Comparison of ENCODE assay signal across 20 cellular contexts in the genomic region with DNA sequence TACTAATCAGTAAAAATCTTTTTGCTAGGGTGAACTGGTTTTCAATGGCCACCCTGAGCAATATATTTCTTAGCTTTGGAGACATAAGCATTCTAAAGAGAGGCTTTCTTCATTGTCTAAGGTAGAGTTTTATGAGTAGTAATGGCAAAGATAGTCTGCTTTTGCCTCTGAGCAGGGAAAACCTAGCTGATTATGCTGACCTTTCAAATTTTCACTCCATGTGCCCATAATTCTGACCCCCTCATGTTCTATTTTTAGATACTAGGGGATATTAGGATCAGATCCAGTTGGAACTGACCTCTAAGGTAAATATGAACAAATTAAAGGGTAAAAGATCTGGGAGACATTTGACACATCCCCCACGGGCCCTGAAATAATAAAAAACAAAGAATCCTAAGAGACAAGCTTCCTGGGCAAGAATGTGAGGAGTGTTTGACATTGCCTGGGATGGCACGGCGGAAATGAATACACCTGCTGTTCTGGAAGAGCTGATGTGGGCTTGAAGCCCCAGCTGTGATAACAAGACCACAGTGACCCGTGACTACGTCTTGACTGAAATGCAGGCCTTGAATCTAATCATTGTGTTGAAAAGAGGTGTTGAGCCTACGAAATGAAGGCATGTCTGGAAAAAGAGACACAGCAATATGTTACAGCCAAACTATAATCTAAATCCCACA.
"Had no signal": no experiment of that assay in that cellular context is flagged by ENCODE, and none has a peak within 500 bp of the region (broad histone marks: within the 10 kb centered on the region; RNA-seq: fewer than 3 reads in every experiment).

No MANE protein-coding gene starts in this region.

- H3K4me1 ChIP-seq: esophagus muscularis mucosa, gastroesophageal sphincter, left ventricle myocardium inferior, lower lobe of right lung, psoas muscle, sigmoid colon had no signal

- H3K4me1 Mint-ChIP-seq: memory B cell, mesothelial cell of epicardium, natural killer cell had no signal

- H3K27me3 ChIP-seq: esophagus muscularis mucosa, gastroesophageal sphincter, sigmoid colon had no signal

- DNase-seq: effector memory CD8-positive, alpha-beta T cell; immature natural killer cell; left ventricle myocardium inferior; lower lobe of right lung; natural killer cell; occipital lobe; psoas muscle; retina; sigmoid colon; stimulated activated CD4-positive, alpha-beta T cell treated with anti-CD3 and anti-CD28 coated beads, Interleukin-12 subunit alpha, Interleukin-12 subunit beta, amount 100 ng/mL, for 4 hours; stimulated activated naive CD4-positive, alpha-beta T cell treated with Interleukin-2 at 50 U/mL for 16 hours; trophoblast cell had no signal

- H3K36me3 ChIP-seq: esophagus muscularis mucosa, gastroesophageal sphincter, left ventricle myocardium inferior, lower lobe of right lung, sigmoid colon had no signal

- H3K36me3 Mint-ChIP-seq: immature natural killer cell, memory B cell, mesothelial cell of epicardium, natural killer cell had no signal

- H3K27ac Mint-ChIP-seq: effector memory CD8-positive, alpha-beta T cell; immature natural killer cell; memory B cell; mesothelial cell of epicardium; natural killer cell had no signal

- H3K27ac ChIP-seq: epithelial cell of prostate, esophagus muscularis mucosa, gastroesophageal sphincter, left ventricle myocardium inferior, lower lobe of right lung, psoas muscle, sigmoid colon, skin epidermis had no signal

- FAIRE-seq: keratinocyte, urothelium cell line had no signal

- H3K9me3 ChIP-seq: esophagus muscularis mucosa, gastroesophageal sphincter, left ventricle myocardium inferior, lower lobe of right lung, psoas muscle, sigmoid colon had no signal

- H3K27me3 Mint-ChIP-seq: effector memory CD8-positive, alpha-beta T cell; memory B cell had no signal

- H3K4me3 ChIP-seq: esophagus muscularis mucosa, gastroesophageal sphincter, left ventricle myocardium inferior, lower lobe of right lung, psoas muscle, sigmoid colon, skin epidermis had no signal

- H3K4me3 Mint-ChIP-seq: effector memory CD8-positive, alpha-beta T cell; immature natural killer cell; memory B cell; mesothelial cell of epicardium; natural killer cell had no signal
